In genomic region chr5:76700571-76700970, GRCh38 we compare ENCODE assay signal across 1 cellular context.
A peak's percentile ranks its signal among the peaks of the same experiment; 100 is the strongest.
TF ChIP-seq lines count a peak whose summit lies in the region.

No MANE protein-coding gene starts in this region.

TF ChIP-seq in GM12878, 131 proteins besides CTCF, POLR2A, EP300 and RAD21:
- TF ChIP-seq JUNB (IDR thresholded peaks at IDR 0.05) = peak; percentile 82
- TF ChIP-seq SIX5 (IDR thresholded peaks at IDR 0.05; ENCODE audit: low read depth, low read length, severe bottlenecking) = no peak
- no peak for TF ChIP-seq REST (IDR thresholded peaks at IDR 0.05; ENCODE audit: low read depth, low read length)
- no peak for TF ChIP-seq ZNF207 (IDR thresholded peaks at IDR 0.05; ENCODE audit: borderline replicate concordance)
- TF ChIP-seq IKZF2 (IDR thresholded peaks at IDR 0.05) = no peak
- TF ChIP-seq NFXL1 (IDR thresholded peaks at IDR 0.05; ENCODE audit: borderline replicate concordance) = no peak
- TF ChIP-seq TCF3 (IDR thresholded peaks at IDR 0.05; ENCODE audit: borderline replicate concordance, insufficient read depth, low read depth, low read length) = no peak
- peak; percentile 66 for TF ChIP-seq NFIC (IDR thresholded peaks at IDR 0.05; ENCODE audit: low read depth, low read length)
- TF ChIP-seq MYC (IDR thresholded peaks at IDR 0.05; ENCODE audit: insufficient read depth, insufficient read length, insufficient replicate concordance, low read length, severe bottlenecking) = no peak
- TF ChIP-seq IKZF1 (conservative IDR thresholded peaks at IDR 0.05) = no peak
- TF ChIP-seq FOXM1 (IDR thresholded peaks at IDR 0.05; ENCODE audit: low read depth, low read length) = 0 out of 2 replicates have a peak, but pooled peaks have one; percentile 31
- TF ChIP-seq NRF1 (conservative IDR thresholded peaks at IDR 0.05; ENCODE audit: low read depth, low read length) = no peak
- no peak for TF ChIP-seq ZNF592 (IDR thresholded peaks at IDR 0.05)
- TF ChIP-seq RFX5 (IDR thresholded peaks at IDR 0.05; ENCODE audit: low read depth, low read length) = no peak
- no peak for TF ChIP-seq SUPT20H (IDR thresholded peaks at IDR 0.05; ENCODE audit: borderline replicate concordance, control insufficient read depth, low read depth, low read length)
- TF ChIP-seq NKRF (conservative IDR thresholded peaks at IDR 0.05) = no peak
- no peak for TF ChIP-seq E2F8 (IDR thresholded peaks at IDR 0.05; ENCODE audit: low read depth, partially characterized antibody)
- TF ChIP-seq POU2F2 (IDR thresholded peaks at IDR 0.05; ENCODE audit: borderline replicate concordance, low read depth, low read length) = no peak
- no peak for TF ChIP-seq ASH2L (IDR thresholded peaks at IDR 0.05; ENCODE audit: borderline replicate concordance, low read depth)
- TF ChIP-seq HDAC2 (IDR thresholded peaks at IDR 0.05) = no peak
- TF ChIP-seq MEF2B (IDR thresholded peaks at IDR 0.05; ENCODE audit: partially characterized antibody, poor library complexity, severe bottlenecking) = no peak
- TF ChIP-seq RUNX3 (IDR thresholded peaks at IDR 0.05; ENCODE audit: low read length) = peak; percentile 46; the same call in 1 of the 2 replicates
- TF ChIP-seq IRF5 (IDR thresholded peaks at IDR 0.05; ENCODE audit: borderline replicate concordance) = no peak
- TF ChIP-seq MYB (IDR thresholded peaks at IDR 0.05; ENCODE audit: borderline replicate concordance, low read depth, low read length) = no peak
- TF ChIP-seq BCLAF1 (IDR thresholded peaks at IDR 0.05) = no peak
- TF ChIP-seq ZNF24 (IDR thresholded peaks at IDR 0.05) = no peak
TF ChIP-seq in GM12878: peak in this region for 4.
